Comparison of ENCODE assay signal across 2 cellular contexts in genomic region chr7:4737300-4737699, GRCh38.
A peak's percentile ranks its signal among the peaks of the same experiment; 100 is the strongest.
TF ChIP-seq lines count a peak whose summit lies in the region.

No MANE protein-coding gene starts in this region.

TF ChIP-seq in HEK293, 187 proteins besides CTCF, POLR2A, EP300 and RAD21:
- TF ChIP-seq EGR2 (tag by site-specific recombination; IDR thresholded peaks at IDR 0.05; ENCODE audit: low read depth) (peak; percentile 78), KLF9 (tag by site-specific recombination; IDR thresholded peaks at IDR 0.05; ENCODE audit: low read depth) (peak; percentile 85), ZFHX2 (tag by site-specific recombination; conservative IDR thresholded peaks at IDR 0.05) (peak; percentile 72), ZSCAN4 (tag by site-specific recombination; IDR thresholded peaks at IDR 0.05) (peak; percentile 74), ZNF514 (tag by site-specific recombination; IDR thresholded peaks at IDR 0.05) (no peak)

TF ChIP-seq in K562, 482 proteins besides CTCF, POLR2A, EP300 and RAD21:
- no peak for TF ChIP-seq DLX4 (CRISPR knock-in tag; IDR thresholded peaks at IDR 0.05)
- TF ChIP-seq EGR1 (conservative IDR thresholded peaks at IDR 0.05) = peak; percentile 94
